10 cellular contexts compared by ENCODE assay signal in the genomic region with DNA sequence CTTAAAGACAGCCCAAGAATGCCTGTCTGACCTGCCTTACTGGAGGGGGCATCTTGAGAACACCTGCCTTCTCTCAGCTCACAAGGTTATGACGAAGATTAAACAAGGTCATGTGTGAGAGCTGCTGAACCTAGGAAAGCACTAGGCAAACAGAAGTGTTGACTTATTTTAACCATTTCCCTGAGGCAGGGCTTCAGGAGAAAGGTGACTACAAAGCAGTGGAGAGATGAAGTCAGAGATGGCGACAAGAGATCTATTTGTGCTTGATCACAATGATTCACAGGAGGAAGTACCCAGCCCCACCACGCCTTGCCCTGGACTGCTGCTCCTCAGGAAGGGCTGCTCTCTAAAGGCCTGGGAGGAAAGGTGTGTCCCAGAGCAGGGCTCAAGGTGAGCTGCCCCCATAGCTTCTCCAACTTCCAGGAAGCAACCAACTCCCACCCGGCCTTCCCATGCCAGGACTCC. TPM values are rescaled to one million over a fixed set of nuclear protein-coding genes. Genes with fewer than 3 reads are reported as not detected.
DNase-seq lines count a peak whose midpoint lies in the region; ATAC-seq and TF ChIP-seq lines count a peak whose summit lies in the region.
"Had no signal": no experiment of that assay in that cellular context is flagged by ENCODE, and none has a peak within 500 bp of the region (broad histone marks: within the 10 kb centered on the region; RNA-seq: fewer than 3 reads in every experiment).

No MANE protein-coding gene starts in this region.

- H3K9me3 Mint-ChIP-seq in CD8-positive, alpha-beta memory T cell = no peaks in the 10 kb centered on the region

- peaks cover 37% of the 10 kb centered on the region for H3K36me3 ChIP-seq in CD8-positive, alpha-beta memory T cell (ENCODE audit: insufficient read depth, low read length)
- peaks cover 23 to 25% of the 10 kb centered on the region in 2 donors for H3K36me3 ChIP-seq in muscle layer of duodenum (ENCODE audit: control insufficient read depth in 1 of 2, insufficient read depth in 2 of 2, low read length in 2 of 2)

- POLR2A ChIA-PET in CD8-positive, alpha-beta memory T cell (lab: Charles Lee) = interaction anchor here (1.3 kb wide), 1 partner anchor 116 kb away, joined by 3 read pairs; no protein-coding TSS in a partner anchor

- DNase-seq in CD8-positive, alpha-beta memory T cell = no peak
- DNase-seq in LNCaP clone FGC (ENCODE audit: low read depth) = peak; percentile 80
- DNase-seq in T47D (ENCODE audit: low read depth in 1 of 2, low spot score in 1 of 2) = peak; percentile 11 to 83
- DNase-seq in NCI-H2227 treated with DMSO at 0.1 percent for 48 hours (lab: John Stamatoyannopoulos, UW) = no peak
- no peak for DNase-seq in stimulated activated naive CD4-positive, alpha-beta T cell treated with Interleukin-2 at 50 U/mL for 16 hours (lab: John Stamatoyannopoulos, UW)
- DNase-seq: NCI-H2107 had no signal

- no peaks in the 10 kb centered on the region for H3K27me3 Mint-ChIP-seq in CD8-positive, alpha-beta memory T cell

- no peaks in the 10 kb centered on the region for H3K9me3 ChIP-seq in CD8-positive, alpha-beta memory T cell (ENCODE audit: low read length)
- H3K9me3 ChIP-seq in muscle layer of duodenum (ENCODE audit: control insufficient read depth in 1 of 2, low read length in 2 of 2) = no peaks in the 10 kb centered on the region

- TF ChIP-seq CTCF in LNCaP clone FGC (IDR thresholded peaks at IDR 0.05; ENCODE audit: control insufficient read depth, extremely low read depth, insufficient read depth) = no peak

- peak overlapping the region; percentile 41 to 97 (median 72) for H3K27ac Mint-ChIP-seq in CD8-positive, alpha-beta memory T cell

- ATAC-seq in GM19324 (IDR thresholded peaks at IDR 0.05; ENCODE audit: low FRiP score, unreplicated experiment) = no peak
- ATAC-seq in HG03432 (IDR thresholded peaks at IDR 0.05; ENCODE audit: unreplicated experiment) = no peak
- ATAC-seq: sciatic nerve had no signal

- CTCF ChIA-PET in CD8-positive, alpha-beta memory T cell (lab: Charles Lee) = interaction anchor here (0.8 to 3.3 kb wide), 9 partner anchors 9 to 384 kb away, joined by 3 to 12 read pairs (median 4); no protein-coding TSS in a partner anchor

- H3K4me3 ChIP-seq in CD8-positive, alpha-beta memory T cell (ENCODE audit: low read length) = no peak overlapping the region
- H3K4me3 ChIP-seq in LNCaP clone FGC (ENCODE audit: low read depth, low read length) (no peak overlapping the region), muscle layer of duodenum (ENCODE audit: low read depth in 1 of 2, low read length in 2 of 2) (no peak overlapping the region)

- H3K27ac ChIP-seq in CD8-positive, alpha-beta memory T cell (ENCODE audit: low read depth, low read length) = no peak overlapping the region
- peak overlapping the region; percentile 60 for H3K27ac ChIP-seq in muscle layer of duodenum (ENCODE audit: low read length)

- peak overlapping the region in 1 of 7 donors; percentile 37 for H3K4me3 Mint-ChIP-seq in CD8-positive, alpha-beta memory T cell

- H3K27me3 ChIP-seq in CD8-positive, alpha-beta memory T cell (ENCODE audit: insufficient read depth, low read length, poor library complexity, severe bottlenecking) = no peaks in the 10 kb centered on the region
- no peaks in the 10 kb centered on the region for H3K27me3 ChIP-seq in muscle layer of duodenum (ENCODE audit: low read depth, low read length)

- H3K4me1 ChIP-seq in CD8-positive, alpha-beta memory T cell (ENCODE audit: insufficient read depth, low read length) = peaks cover 19% of the 10 kb centered on the region
- peaks cover 18 to 35% of the 10 kb centered on the region in 2 donors for H3K4me1 ChIP-seq in muscle layer of duodenum (ENCODE audit: control insufficient read depth in 1 of 2, insufficient read depth in 2 of 2, low read length in 2 of 2)

- H3K36me3 Mint-ChIP-seq in CD8-positive, alpha-beta memory T cell = peaks cover 6 to 95% (median 20%) of the 10 kb centered on the region in 3 donors

- in situ Hi-C loops in T47D (cut with HindIII; ENCODE audit: low pct_unique_long_range_greater_than_20kb, low sequenced_read_pairs) = no loop called here

- H3K4me1 Mint-ChIP-seq in CD8-positive, alpha-beta memory T cell = peaks cover 45 to 64% (median 48%) of the 10 kb centered on the region in 3 donors

RNA-seq across cellular contexts. Expression of a gene that starts 27.8 kb away (rescaled TPM):
- 10 to 100 TPM; 23.6 to 24.5 TPM for total RNA-seq in CD8-positive, alpha-beta memory T cell
- polyA plus RNA-seq in CD8-positive, alpha-beta memory T cell = 101 TPM

RNA-seq across cellular contexts. Expression of a gene that starts 34.9 kb away (rescaled TPM):
- 1 to 10 TPM; 7.7 to 8.0 TPM for total RNA-seq in CD8-positive, alpha-beta memory T cell
- polyA plus RNA-seq in CD8-positive, alpha-beta memory T cell = 0.48 TPM

Comparison
In these comparisons a context has a peak if more than half of its experiments do, and no peak if none do; other contexts are left out.
1. DNase-seq: peak in LNCaP clone FGC (single experiment) and T47D (2 of 2); none in CD8-positive, alpha-beta memory T cell (0 of 5), NCI-H2227 treated with DMSO at 0.1 percent for 48 hours (single experiment) and stimulated activated naive CD4-positive, alpha-beta T cell treated with Interleukin-2 at 50 U/mL for 16 hours (single experiment).